27 cellular contexts compared by ENCODE assay signal in the genomic region with DNA sequence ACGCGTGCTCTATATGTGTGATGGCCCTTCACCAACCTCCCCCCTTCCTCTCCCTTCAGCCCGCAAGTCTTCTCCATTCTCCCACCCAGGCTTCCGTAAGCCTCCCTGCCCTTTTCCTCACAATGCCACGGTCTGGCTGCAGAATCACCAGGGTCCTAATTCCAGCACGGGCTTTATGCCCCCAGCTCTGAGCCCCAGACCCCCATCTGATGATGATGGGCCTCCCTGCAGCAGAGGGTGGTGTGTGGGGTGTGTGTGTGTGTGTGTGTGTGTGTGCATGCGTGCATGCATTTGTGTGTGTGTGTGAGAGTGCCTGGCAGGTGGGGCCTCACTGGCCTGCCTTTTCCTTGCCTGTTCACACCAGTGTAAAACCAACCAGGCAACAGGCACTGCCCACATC.
"Had no signal": no experiment of that assay in that cellular context is flagged by ENCODE, and none has a peak within 500 bp of the region (broad histone marks: within the 10 kb centered on the region; RNA-seq: fewer than 3 reads in every experiment).

No MANE protein-coding gene starts in this region.

- H3K27me3 Mint-ChIP-seq: activated naive CD8-positive, alpha-beta T cell; stimulated activated naive CD8-positive, alpha-beta T cell treated with anti-CD3 and anti-CD28 coated beads, Interleukin-15, amount 100 ng/mL, for 72 hours had no signal

- H3K9me3 Mint-ChIP-seq: neural progenitor cell; T-cell; T-helper 2 cell treated with Interferon-gamma antibody and Interleukin-4, amounts not matched to agents 5 μg/mL and 100 μg/mL, for 36 hours had no signal

- H3K9ac ChIP-seq: neural progenitor cell had no signal

- H3K4me1 Mint-ChIP-seq: activated CD4-positive, alpha-beta T cell treated with anti-CD3 and anti-CD28 coated beads, Interleukin-2, amount 10 ng/mL, durations not matched to agents 7 days and 5 days; memory B cell; stimulated activated naive CD8-positive, alpha-beta T cell treated with anti-CD3 and anti-CD28 coated beads, Interleukin-15, amount 100 ng/mL, for 72 hours; T-cell had no signal

- H3K4me3 ChIP-seq: adrenal gland, ascending aorta, esophagus squamous epithelium, gastrocnemius medialis, mucosa of descending colon, neural progenitor cell, ovary, psoas muscle, right atrium auricular region, tibial artery had no signal

- H3K36me3 Mint-ChIP-seq: activated naive CD8-positive, alpha-beta T cell; memory B cell; neural progenitor cell; T-cell had no signal

- H3K4me2 ChIP-seq: neural progenitor cell had no signal

- H3K4me1 ChIP-seq: adrenal gland, ascending aorta, esophagus squamous epithelium, gastrocnemius medialis, neural progenitor cell, psoas muscle, right atrium auricular region, tibial artery had no signal

- FAIRE-seq: islet of Langerhans, TTC549 had no signal

- H3K4me3 Mint-ChIP-seq: activated CD4-positive, alpha-beta T cell treated with anti-CD3 and anti-CD28 coated beads, Interleukin-2, amount 10 ng/mL, durations not matched to agents 7 days and 5 days; activated naive CD8-positive, alpha-beta T cell; memory B cell; neural progenitor cell; stimulated activated naive CD8-positive, alpha-beta T cell treated with anti-CD3 and anti-CD28 coated beads, Interleukin-15, amount 100 ng/mL, for 72 hours; T-cell; T-helper 2 cell treated with Interferon-gamma antibody and Interleukin-4, amounts not matched to agents 5 μg/mL and 100 μg/mL, for 36 hours had no signal

- H3K27ac ChIP-seq: adrenal gland, ascending aorta, brain microvascular endothelial cell, esophagus squamous epithelium, gastrocnemius medialis, neural progenitor cell, ovary, psoas muscle, right atrium auricular region, tibial artery, WERI-Rb-1 had no signal

- H3K27me3 ChIP-seq: adrenal gland, ascending aorta, brain microvascular endothelial cell, esophagus squamous epithelium, gastrocnemius medialis, neural progenitor cell, ovary, right atrium auricular region, tibial artery had no signal

- ATAC-seq: gastrocnemius medialis; left cardiac atrium; mucosa of descending colon; psoas muscle; stimulated activated naive CD8-positive, alpha-beta T cell treated with anti-CD3 and anti-CD28 coated beads, Interleukin-15, amount 100 ng/mL, for 72 hours; T-cell had no signal

- H3K36me3 ChIP-seq: adrenal gland, ascending aorta, brain microvascular endothelial cell, esophagus squamous epithelium, gastrocnemius medialis, neural progenitor cell, ovary, right atrium auricular region, tibial artery, WERI-Rb-1 had no signal

- H3K27ac Mint-ChIP-seq: activated CD4-positive, alpha-beta T cell treated with anti-CD3 and anti-CD28 coated beads, Interleukin-2, amount 10 ng/mL, durations not matched to agents 7 days and 5 days; activated naive CD8-positive, alpha-beta T cell; memory B cell; neural progenitor cell; stimulated activated naive CD8-positive, alpha-beta T cell treated with anti-CD3 and anti-CD28 coated beads, Interleukin-15, amount 100 ng/mL, for 72 hours; T-cell; T-helper 2 cell treated with Interferon-gamma antibody and Interleukin-4, amounts not matched to agents 5 μg/mL and 100 μg/mL, for 36 hours had no signal

- DNase-seq: activated CD4-positive, alpha-beta T cell treated with anti-CD3 and anti-CD28 coated beads, Interleukin-2, amount 10 ng/mL, durations not matched to agents 7 days and 5 days; activated CD4-positive, CD25-positive, alpha-beta regulatory T cell treated with anti-CD3 and anti-CD28 coated beads, Interleukin-2, amount 50 U/mL, for 72 hours; activated naive CD4-positive, alpha-beta T cell; brain microvascular endothelial cell; caudate nucleus; esophagus squamous epithelium; gastrocnemius medialis; hypothalamus; left cardiac atrium; mucosa of descending colon; psoas muscle; stimulated activated CD4-positive, alpha-beta T cell treated with anti-CD3 and anti-CD28 coated beads, Interleukin-12 subunit alpha, Interleukin-12 subunit beta, amount 100 ng/mL, for 4 hours; stimulated activated CD4-positive, alpha-beta T cell treated with anti-CD3 and anti-CD28 coated beads, Interleukin-4, amount 100 ng/mL, for 4 hours; stimulated activated naive CD8-positive, alpha-beta T cell treated with anti-CD3 and anti-CD28 coated beads, Interleukin-15, amount 100 ng/mL, for 72 hours; T-cell; WERI-Rb-1 had no signal
